In the genomic region with DNA sequence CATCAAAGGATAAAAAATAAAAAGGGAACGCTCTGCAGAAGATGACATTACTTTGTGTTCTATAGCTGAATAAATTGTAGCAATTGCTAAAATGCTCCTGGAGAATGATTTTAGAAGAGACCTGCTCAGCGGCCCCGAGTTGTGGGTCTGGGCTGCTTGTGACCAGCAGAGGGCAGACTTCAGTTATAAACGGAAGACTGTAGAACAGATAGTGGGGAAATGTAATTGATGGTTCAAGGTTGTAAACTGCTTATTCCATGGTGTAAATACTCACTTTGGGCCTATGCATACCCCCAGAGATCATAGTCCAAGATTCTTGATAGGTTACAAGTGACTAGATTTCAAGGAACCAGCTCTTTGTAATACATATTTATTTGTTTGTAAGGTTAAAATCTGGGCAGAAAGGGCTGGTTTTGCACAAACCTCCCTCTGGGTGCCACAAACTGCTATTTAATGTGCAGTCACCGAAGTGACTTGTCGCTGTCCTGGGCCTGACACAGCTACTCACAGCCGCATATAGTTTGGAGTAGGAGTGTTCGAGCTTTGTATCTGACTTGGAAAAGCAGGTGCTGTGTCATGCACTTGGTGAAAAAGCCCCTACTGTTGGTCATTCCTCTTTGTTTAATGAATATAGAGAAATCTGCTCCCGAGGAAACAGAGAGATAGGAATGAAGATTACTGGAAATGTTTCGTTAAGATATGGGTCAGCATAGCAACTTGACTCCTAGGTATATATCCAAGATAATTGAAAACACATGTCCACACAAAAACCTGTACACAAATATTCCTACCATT, we compare ENCODE assay signal across 8 cellular contexts. TPM values are rescaled to one million over a fixed set of nuclear protein-coding genes. Genes with fewer than 3 reads are reported as not detected.
DNase-seq lines count a peak whose midpoint lies in the region; ATAC-seq and TF ChIP-seq lines count a peak whose summit lies in the region.

No MANE protein-coding gene starts in this region.

- H3K14ac ChIP-seq in neuronal stem cell (ENCODE audit: low read length), result no peak overlapping the region

- no peaks in the 10 kb centered on the region for H4K20me1 ChIP-seq in PC-9 (ENCODE audit: insufficient read depth)

- H3K4me1 ChIP-seq in Caco-2 (no peaks in the 10 kb centered on the region), PC-9 (replicated peaks; ENCODE audit: insufficient read depth) (peaks cover 15% of the 10 kb centered on the region), neuronal stem cell (ENCODE audit: control insufficient read depth in 2 of 2, insufficient read depth in 1 of 2, low read depth in 1 of 2, low read length in 2 of 2) (peaks cover 11 to 12% of the 10 kb centered on the region in 2 donors), testis (peaks cover 36% of the 10 kb centered on the region)

- no peaks in the 10 kb centered on the region for H3K36me3 Mint-ChIP-seq in Caco-2 (ENCODE audit: insufficient read depth, unreplicated experiment)
- no peaks in the 10 kb centered on the region for H3K36me3 Mint-ChIP-seq in activated T-cell treated with anti-CD3 and anti-CD28 coated beads, Interleukin-2, amount 50 U/mL, for 24 hours (ENCODE audit: low read depth)

- TF ChIP-seq CTCF in Caco-2 (IDR thresholded peaks at IDR 0.05; ENCODE audit: insufficient read depth in 1 of 2, low read depth in 1 of 2, low read length in 1 of 2, severe bottlenecking in 1 of 2, unreplicated experiment in 1 of 2) (peak; percentile 75 to 88), PC-9 (conservative IDR thresholded peaks at IDR 0.05) (peak; percentile 88), fibroblast of mammary gland (conservative IDR thresholded peaks at IDR 0.05; ENCODE audit: control insufficient read depth, insufficient read depth, low read depth, low read length) (peak; percentile 94), testis (IDR thresholded peaks at IDR 0.05) (peak; percentile 78 to 84 (median 78))

- H3K4me1 Mint-ChIP-seq in Caco-2 (ENCODE audit: low read depth, unreplicated experiment), result peaks cover 14% of the 10 kb centered on the region
- peaks cover 20% of the 10 kb centered on the region for H3K4me1 Mint-ChIP-seq in activated T-cell treated with anti-CD3 and anti-CD28 coated beads, Interleukin-2, amount 50 U/mL, for 24 hours (ENCODE audit: low read depth)

- BruUV-seq in Caco-2 (replicated peaks; lab: Mats Ljungman, UMichigan) (no TSS peak), PC-9 (replicated peaks; lab: Mats Ljungman, UMichigan) (no TSS peak)

- no peaks in the 10 kb centered on the region for H3K79me2 ChIP-seq in PC-9 (ENCODE audit: low read depth)

- H3K18ac ChIP-seq in neuronal stem cell (ENCODE audit: low read length), result no peak overlapping the region

- H3K27ac ChIP-seq in PC-9, result no peak overlapping the region
- no peak overlapping the region for H3K27ac ChIP-seq in neuronal stem cell (replicated peaks; ENCODE audit: low read length)
- peak overlapping the region in 1 of 2 donors; percentile 9 for H3K27ac ChIP-seq in testis

- WGBS in neuronal stem cell (ENCODE audit: extremely low coverage in 2 of 2, insufficient read length in 2 of 2, insufficient replicate concordance in 1 of 2), 2 donors, result no CpG with 5 or more reads among the region's 10 CpGs
- WGBS in testis, 2 donors, result 28 to 29% methylated on average over 10 of the region's 10 CpGs

- H2BK120ac ChIP-seq in neuronal stem cell (ENCODE audit: low read depth, low read length), result no peak overlapping the region

- H2AK5ac ChIP-seq in neuronal stem cell (ENCODE audit: low read depth, low read length), result no peak overlapping the region

- CTCF ChIA-PET in Caco-2 (lab: Charles Lee), result interaction anchor here (0.6 kb wide), 1 partner anchor 151 kb away, joined by 3 read pairs; no protein-coding TSS in a partner anchor
- CTCF ChIA-PET in PC-9 (lab: Charles Lee), result interaction anchor here (0.6 to 1.0 kb wide), 4 partner anchors 144 to 1377 kb away, joined by 3 to 11 read pairs (median 4); no protein-coding TSS in a partner anchor

- no peaks in the 10 kb centered on the region for H3K9me3 Mint-ChIP-seq in Caco-2 (ENCODE audit: unreplicated experiment)
- no peaks in the 10 kb centered on the region for H3K9me3 Mint-ChIP-seq in activated T-cell treated with anti-CD3 and anti-CD28 coated beads, Interleukin-2, amount 50 U/mL, for 24 hours

- TF ChIP-seq RAD21 in Ishikawa (IDR thresholded peaks at IDR 0.05; ENCODE audit: low read depth), result peak; percentile 82

- H3K4me3 Mint-ChIP-seq in Caco-2 (ENCODE audit: unreplicated experiment), result no peak overlapping the region
- H3K4me3 Mint-ChIP-seq in activated T-cell treated with anti-CD3 and anti-CD28 coated beads, Interleukin-2, amount 50 U/mL, for 24 hours, result no peak overlapping the region

- TF ChIP-seq POLR2A in testis (IDR thresholded peaks at IDR 0.05), result no peak

- intact Hi-C loops in Caco-2 (cut with micrococcal nuclease; ENCODE audit: unreplicated experiment) (loop anchor here (1.0 to 2.0 kb wide), 2 partner anchors 181 to 234 kb away; partner anchors contain the start of genes GTF2E1 and RABL3), PC-9 (cut with micrococcal nuclease; ENCODE audit: unreplicated experiment) (loop anchor here (1.0 to 10.0 kb wide), 3 partner anchors 234 to 963 kb away; no protein-coding TSS in a partner anchor), testis (cut with DNase I; ENCODE audit: low total_unique reads) (loop anchor here (5.0 kb wide), 1 partner anchor 231 kb away; no protein-coding TSS in a partner anchor)

- peak; percentile 39 for ATAC-seq in GM21360 (IDR thresholded peaks at IDR 0.05; ENCODE audit: unreplicated experiment)

- H3K36me3 ChIP-seq in Caco-2 (ENCODE audit: control insufficient read depth, insufficient read depth, low read length), result no peaks in the 10 kb centered on the region
- H3K36me3 ChIP-seq in PC-9 (ENCODE audit: low read depth), result no peaks in the 10 kb centered on the region
- H3K36me3 ChIP-seq in neuronal stem cell (replicated peaks in 1 of 2; ENCODE audit: control insufficient read depth in 2 of 2, insufficient read depth in 2 of 2, low read length in 2 of 2), result no peaks in the 10 kb centered on the region
- no peaks in the 10 kb centered on the region for H3K36me3 ChIP-seq in testis (ENCODE audit: low read depth, missing control alignments)

- H3K4ac ChIP-seq in neuronal stem cell (ENCODE audit: low read length), result no peak overlapping the region

- H4K91ac ChIP-seq in neuronal stem cell (ENCODE audit: low read depth, low read length, poor library complexity), result no peak overlapping the region

- no peak overlapping the region for H3K4me2 ChIP-seq in PC-9
- H3K4me2 ChIP-seq in neuronal stem cell (ENCODE audit: insufficient read depth, low read length, poor library complexity, severe bottlenecking), result no peak overlapping the region

- DNase-seq in Caco-2, result peak; percentile 53 to 68
- peak in 1 of 2 experiments; percentile 64 for DNase-seq in PC-9
- peak; percentile 72 for DNase-seq in activated T-cell treated with anti-CD3 and anti-CD28 coated beads, Interleukin-2, amount 50 U/mL, for 24 hours
- DNase-seq in fibroblast of mammary gland (ENCODE audit: low read depth), result peak; percentile 75
- DNase-seq in neuronal stem cell (ENCODE audit: low spot score), result peak; percentile 59
- DNase-seq in testis, result peak; percentile 89

- H4K8ac ChIP-seq in neuronal stem cell (ENCODE audit: low read depth, low read length), result no peak overlapping the region

- no peak overlapping the region for H3K23ac ChIP-seq in neuronal stem cell (ENCODE audit: low read depth, low read length, poor library complexity)

- H3K27ac Mint-ChIP-seq in Caco-2 (ENCODE audit: unreplicated experiment), result no peak overlapping the region
- no peak overlapping the region for H3K27ac Mint-ChIP-seq in activated T-cell treated with anti-CD3 and anti-CD28 coated beads, Interleukin-2, amount 50 U/mL, for 24 hours

- no peak overlapping the region for H2BK5ac ChIP-seq in neuronal stem cell (ENCODE audit: low read length)

- no peak overlapping the region for H2BK15ac ChIP-seq in neuronal stem cell (ENCODE audit: low read length)

- H3K9me2 ChIP-seq in PC-9 (ENCODE audit: insufficient read depth), result no peaks in the 10 kb centered on the region

- H3F3A ChIP-seq in PC-9 (ENCODE audit: insufficient read depth, low read depth), result no peaks in the 10 kb centered on the region

- no peak overlapping the region for H3K4me3 ChIP-seq in Caco-2 (ENCODE audit: low read depth, low read length)
- H3K4me3 ChIP-seq in PC-9, result no peak overlapping the region
- no peak overlapping the region for H3K4me3 ChIP-seq in fibroblast of mammary gland (ENCODE audit: control insufficient read depth, low read depth, low read length)
- H3K4me3 ChIP-seq in neuronal stem cell (ENCODE audit: low read length in 2 of 2), result no peak overlapping the region
- no peak overlapping the region for H3K4me3 ChIP-seq in testis

- H3K79me1 ChIP-seq in neuronal stem cell (ENCODE audit: low read depth, low read length), result no peaks in the 10 kb centered on the region

- H3K27me3 ChIP-seq in Caco-2 (replicated peaks; ENCODE audit: control insufficient read depth, insufficient read depth, low read length), result no peaks in the 10 kb centered on the region
- H3K27me3 ChIP-seq in PC-9 (ENCODE audit: insufficient read depth, low read depth), result no peaks in the 10 kb centered on the region
- no peaks in the 10 kb centered on the region for H3K27me3 ChIP-seq in neuronal stem cell (ENCODE audit: control insufficient read depth in 3 of 3, insufficient read depth in 3 of 3, low read depth in 1 of 3, low read length in 3 of 3)
- H3K27me3 ChIP-seq in testis, result no peaks in the 10 kb centered on the region

- TF ChIP-seq EP300 in Ishikawa (IDR thresholded peaks at IDR 0.05; ENCODE audit: borderline replicate concordance), result no peak

- no peak overlapping the region for H2BK12ac ChIP-seq in neuronal stem cell (ENCODE audit: low read length)

- H3K9ac ChIP-seq in neuronal stem cell (ENCODE audit: low read depth, low read length, poor library complexity), result no peak overlapping the region

- POLR2A ChIA-PET in Caco-2 (lab: Charles Lee), result no interaction called here
- POLR2A ChIA-PET in PC-9 (lab: Charles Lee; ENCODE audit: unreplicated experiment), result interaction anchor here (0.7 kb wide), 1 partner anchor 49 kb away, joined by 3 read pairs; no protein-coding TSS in a partner anchor

- H3K9me3 ChIP-seq in Caco-2 (no peaks in the 10 kb centered on the region), PC-9 (ENCODE audit: insufficient read depth, low read depth) (no peaks in the 10 kb centered on the region), neuronal stem cell (replicated peaks in 1 of 2; ENCODE audit: control insufficient read depth in 2 of 2, insufficient read depth in 1 of 2, low read depth in 1 of 2, low read length in 2 of 2) (no peaks in the 10 kb centered on the region), testis (no peaks in the 10 kb centered on the region)

- H2AFZ ChIP-seq in PC-9 (no peak overlapping the region), neuronal stem cell (ENCODE audit: low read length) (peak overlapping the region; percentile 85)

- H3K27me3 Mint-ChIP-seq in Caco-2 (ENCODE audit: insufficient read depth, unreplicated experiment), result peaks cover 3% of the 10 kb centered on the region
- H3K27me3 Mint-ChIP-seq in activated T-cell treated with anti-CD3 and anti-CD28 coated beads, Interleukin-2, amount 50 U/mL, for 24 hours, result peaks cover 12% of the 10 kb centered on the region

RNA-seq across cellular contexts. Expression of gene NDUFB4, which starts 34.7 kb away (rescaled TPM):
- total RNA-seq in Caco-2 (2022) (133 and 136 TPM in 2 replicates), PC-9 (2021) (152 and 217 TPM in 2 replicates), testis (100 to 1,000 TPM; 113 to 117 TPM)
- polyA plus RNA-seq in neuronal stem cell (2013, experiment 1 of 2), result 562 TPM
- polyA plus RNA-seq in neuronal stem cell (2013, experiment 2 of 2), result 576 TPM
- polyA plus RNA-seq in testis (ENCODE audit: insufficient read depth, low read depth, low replicate concordance), result 279 TPM
